Comparison of ENCODE assay signal across 8 cellular contexts in the genomic region with DNA sequence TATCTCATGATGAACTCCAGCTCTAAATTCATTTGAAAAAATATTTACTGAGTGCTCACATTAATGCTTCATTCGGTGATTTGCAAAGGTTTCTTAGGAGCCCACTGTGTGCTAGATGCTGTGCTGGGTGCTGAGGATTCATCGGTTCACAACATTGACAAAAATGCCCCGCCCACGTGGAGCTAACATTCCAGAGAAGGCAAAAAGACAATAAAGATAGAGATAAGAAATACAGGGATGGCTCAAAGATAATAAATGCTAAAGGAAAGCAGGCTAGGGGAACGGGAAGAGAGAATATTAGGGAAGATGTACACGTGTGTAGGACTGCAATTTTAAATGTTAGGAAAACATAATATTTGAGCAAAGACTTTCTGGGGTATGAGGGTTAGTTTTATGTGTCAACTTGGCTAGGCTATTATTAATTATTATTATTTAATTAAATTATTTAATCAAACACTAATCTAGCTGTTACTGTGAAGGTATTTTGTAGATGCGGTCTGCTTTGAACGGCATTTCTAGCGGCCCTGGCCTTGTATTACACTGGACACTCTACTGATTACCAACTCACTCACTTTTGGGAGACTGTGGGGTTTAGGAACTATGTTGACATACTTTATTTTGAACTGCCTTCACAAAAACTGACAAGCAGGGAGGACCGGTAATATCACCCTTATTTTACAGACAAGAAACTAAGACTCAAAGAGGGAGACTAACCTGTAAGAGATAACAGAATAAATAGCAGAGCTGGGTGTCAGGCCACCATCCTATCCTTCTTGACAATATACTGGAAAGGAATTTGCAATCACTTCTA.
DNase-seq lines count a peak whose midpoint lies in the region; ATAC-seq and TF ChIP-seq lines count a peak whose summit lies in the region.

No MANE protein-coding gene starts in this region.

- H3K9ac ChIP-seq in ES-I3 (ENCODE audit: low read depth, low read length), result peak overlapping the region; percentile 73

- intact Hi-C loops in prostate gland (cut with DNase I), result loop anchor here (2.0 to 5.0 kb wide), 4 partner anchors 154 to 273 kb away; a partner anchor contains a TSS

- H3K4me1 ChIP-seq in ES-I3 (ENCODE audit: insufficient read depth, low read length), result peaks cover 4% of the 10 kb centered on the region; the same call in 1 of the 2 replicates
- H3K4me1 ChIP-seq in Peyer's patch, result peaks cover 0 to 27% (median 7%) of the 10 kb centered on the region in 4 donors
- no peaks in the 10 kb centered on the region for H3K4me1 ChIP-seq in esophagus (ENCODE audit: control insufficient read depth in 2 of 2, insufficient read depth in 2 of 2, low read length in 1 of 2)
- peaks cover 4% of the 10 kb centered on the region for H3K4me1 ChIP-seq in prostate gland (replicated peaks)

- no peak for TF ChIP-seq POLR2A in Peyer's patch (IDR thresholded peaks at IDR 0.05)
- no peak for TF ChIP-seq POLR2A in prostate gland (IDR thresholded peaks at IDR 0.05)

- H3K36me3 ChIP-seq in ES-I3 (ENCODE audit: insufficient read depth, low read length) (no peaks in the 10 kb centered on the region), Peyer's patch (no peaks in the 10 kb centered on the region), esophagus (ENCODE audit: control insufficient read depth in 2 of 2, insufficient read depth in 2 of 2, low read length in 1 of 2) (no peaks in the 10 kb centered on the region), prostate gland (no peaks in the 10 kb centered on the region)

- H3K9me3 ChIP-seq in ES-I3 (ENCODE audit: control insufficient read depth, insufficient read depth, low read length) (no peaks in the 10 kb centered on the region), Peyer's patch (no peaks in the 10 kb centered on the region), esophagus (ENCODE audit: control insufficient read depth in 2 of 2, insufficient read depth in 1 of 2, low read depth in 1 of 2, low read length in 1 of 2) (no peaks in the 10 kb centered on the region), prostate gland (no peaks in the 10 kb centered on the region)

- H3K27ac ChIP-seq in Peyer's patch, result peak overlapping the region; percentile 86 to 95 (median 94)
- peak overlapping the region; percentile 95 to 97 for H3K27ac ChIP-seq in esophagus (ENCODE audit: low read depth in 2 of 2, low read length in 1 of 2)
- H3K27ac ChIP-seq in prostate gland, result peak overlapping the region; percentile 97 to 98

- H3K27me3 ChIP-seq in Peyer's patch (no peaks in the 10 kb centered on the region), esophagus (ENCODE audit: control insufficient read depth in 1 of 2, insufficient read depth in 2 of 2, low read length in 2 of 2) (no peaks in the 10 kb centered on the region), prostate gland (replicated peaks; ENCODE audit: insufficient read depth) (no peaks in the 10 kb centered on the region)

- DNase-seq in Peyer's patch, result no peak
- peak; percentile 26 for DNase-seq in prostate gland (ENCODE audit: low spot score)
- DNase-seq in AML-193 (lab: John Stamatoyannopoulos, UW), result no peak
- no peak for DNase-seq in NCI-H82 treated with DMSO at 0.1 percent for 48 hours (lab: John Stamatoyannopoulos, UW; ENCODE audit: unreplicated experiment)
- no peak for DNase-seq in omental fat pad (ENCODE audit: low spot score)

- TF ChIP-seq CTCF in Peyer's patch (IDR thresholded peaks at IDR 0.05) (no peak), prostate gland (IDR thresholded peaks at IDR 0.05) (no peak), omental fat pad (IDR thresholded peaks at IDR 0.05) (no peak)

- H3K4me3 ChIP-seq in Peyer's patch (peak overlapping the region; percentile 47 to 77 (median 62)), esophagus (ENCODE audit: low read depth in 1 of 2, low read length in 2 of 2) (peak overlapping the region; percentile 65 to 87), prostate gland (peak overlapping the region; percentile 56 to 62)

- ATAC-seq in GM19023 (IDR thresholded peaks at IDR 0.05; ENCODE audit: unreplicated experiment), result no peak
- ATAC-seq in omental fat pad (ENCODE audit: low FRiP score), result no peak

- 48 to 60% methylated on average over 10 of the region's 10 CpGs for WGBS in esophagus, 2 donors
- WGBS in prostate gland, result 41% methylated on average over 10 of the region's 10 CpGs
